ENCODE assay signal across 21 cellular contexts in the genomic region with DNA sequence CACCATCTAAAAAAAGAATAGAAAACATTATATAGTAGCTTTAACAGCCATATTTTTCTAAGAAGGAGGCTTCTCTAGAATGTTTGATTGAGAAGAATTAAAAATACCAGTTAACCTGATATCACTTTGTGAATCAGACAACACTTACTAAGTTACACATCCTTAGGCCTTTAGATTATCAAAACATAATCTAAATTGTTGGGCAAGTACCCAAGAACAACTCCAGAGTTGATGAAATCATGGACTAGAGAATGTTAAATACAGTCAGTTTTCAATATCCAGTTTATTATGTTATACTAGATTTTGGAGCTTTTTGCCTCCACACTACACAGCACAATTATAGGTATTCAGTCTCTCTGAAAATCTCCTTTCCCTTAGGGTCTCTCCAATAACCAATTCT. TPM values are rescaled to one million over a fixed set of nuclear protein-coding genes. Genes with fewer than 3 reads are reported as not detected.
DNase-seq lines count a peak whose midpoint lies in the region; FAIRE-seq and TF ChIP-seq lines count a peak whose summit lies in the region.
"Had no signal": no experiment of that assay in that cellular context is flagged by ENCODE, and none has a peak within 500 bp of the region (broad histone marks: within the 10 kb centered on the region; RNA-seq: fewer than 3 reads in every experiment).

No MANE protein-coding gene starts in this region.

- no peaks in the 10 kb centered on the region for H3K79me2 ChIP-seq in astrocyte (ENCODE audit: insufficient read depth, low read length)

- no peak overlapping the region for H3K27ac Mint-ChIP-seq in MCF 10A (ENCODE audit: low read depth, unreplicated experiment)
- H3K27ac Mint-ChIP-seq in astrocyte (ENCODE audit: unreplicated experiment), result no peak overlapping the region
- H3K27ac Mint-ChIP-seq: H9 had no signal

- no peak overlapping the region for H2AFZ ChIP-seq in astrocyte (ENCODE audit: low read depth, low read length)

- H3K36me3 ChIP-seq in breast epithelium (no peaks in the 10 kb centered on the region), astrocyte (ENCODE audit: insufficient read depth, low read length) (no peaks in the 10 kb centered on the region)

- H3K27ac ChIP-seq in breast epithelium (no peak overlapping the region), astrocyte (ENCODE audit: low read depth, low read length) (no peak overlapping the region)
- H3K27ac ChIP-seq: 22Rv1 had no signal

- H3K27me3 ChIP-seq in breast epithelium (peaks cover 0 to 15% of the 10 kb centered on the region in 2 donors), astrocyte (ENCODE audit: insufficient read depth, low read length) (no peaks in the 10 kb centered on the region)

- H3K4me1 ChIP-seq in breast epithelium, result no peaks in the 10 kb centered on the region
- no peaks in the 10 kb centered on the region for H3K4me1 ChIP-seq in astrocyte (ENCODE audit: insufficient read depth, low read length)

- H3K9me3 ChIP-seq in breast epithelium, result no peaks in the 10 kb centered on the region
- no peaks in the 10 kb centered on the region for H3K9me3 ChIP-seq in astrocyte (ENCODE audit: insufficient read depth, low read depth, low read length)

- no peak for TF ChIP-seq CTCF in MCF 10A (IDR thresholded peaks at IDR 0.05; ENCODE audit: unreplicated experiment)
- no peak for TF ChIP-seq CTCF in breast epithelium (IDR thresholded peaks at IDR 0.05)
- no peak for TF ChIP-seq CTCF in astrocyte (IDR thresholded peaks at IDR 0.05; ENCODE audit: insufficient read depth, low read depth, low read length)
- no peak for TF ChIP-seq CTCF in lower leg skin (IDR thresholded peaks at IDR 0.05)

- H3K27me3 Mint-ChIP-seq in MCF 10A (ENCODE audit: insufficient read depth, unreplicated experiment), result peaks cover 22% of the 10 kb centered on the region
- H3K27me3 Mint-ChIP-seq in astrocyte (ENCODE audit: low read depth, unreplicated experiment), result no peaks in the 10 kb centered on the region
- H3K27me3 Mint-ChIP-seq: CD4-positive, alpha-beta memory T cell had no signal

- FAIRE-seq in astrocyte (lab: Jason Lieb, UNC), result peak; percentile 13
- FAIRE-seq: HTR-8/SVneo, RCC 7860 had no signal

- peaks cover 41% of the 10 kb centered on the region for H3K36me3 Mint-ChIP-seq in MCF 10A (ENCODE audit: insufficient read depth, unreplicated experiment)
- H3K36me3 Mint-ChIP-seq in astrocyte (ENCODE audit: low read depth, unreplicated experiment), result no peaks in the 10 kb centered on the region

- BruUV-seq in MCF 10A (replicated peaks; lab: Mats Ljungman, UMichigan), result no TSS peak

- intact Hi-C loops in MCF 10A (cut with micrococcal nuclease) (no loop called here), breast epithelium (cut with DNase I; ENCODE audit: low total_unique reads) (no loop called here), lower leg skin (cut with DNase I; ENCODE audit: low total_unique reads) (no loop called here)

- H3K4me3 ChIP-seq in breast epithelium (no peak overlapping the region), astrocyte (ENCODE audit: insufficient read depth, low read depth, low read length) (no peak overlapping the region), lower leg skin (ENCODE audit: low read depth, poor library complexity, severe bottlenecking) (no peak overlapping the region)

- no peaks in the 10 kb centered on the region for H4K20me1 ChIP-seq in astrocyte (ENCODE audit: insufficient read depth, low read length)

- no peak for TF ChIP-seq POLR2A in breast epithelium (IDR thresholded peaks at IDR 0.05)
- no peak for TF ChIP-seq POLR2A in lower leg skin (IDR thresholded peaks at IDR 0.05)

- H3K4me2 ChIP-seq in astrocyte (ENCODE audit: low read length), result no peak overlapping the region

- no peaks in the 10 kb centered on the region for H3K9me3 Mint-ChIP-seq in MCF 10A (ENCODE audit: unreplicated experiment)
- no peaks in the 10 kb centered on the region for H3K9me3 Mint-ChIP-seq in astrocyte (ENCODE audit: unreplicated experiment)
- H3K9me3 Mint-ChIP-seq: CD4-positive, alpha-beta memory T cell had no signal

- CTCF ChIA-PET in MCF 10A (lab: Yijun Ruan, JAX), result interaction anchor here (0.6 kb wide), 1 partner anchor 241 kb away, joined by 3 read pairs; no protein-coding TSS in a partner anchor

- H3K4me3 Mint-ChIP-seq in MCF 10A (ENCODE audit: unreplicated experiment), result no peak overlapping the region
- H3K4me3 Mint-ChIP-seq in astrocyte (ENCODE audit: unreplicated experiment), result no peak overlapping the region
- H3K4me3 Mint-ChIP-seq: CD4-positive, alpha-beta memory T cell; H9 had no signal

- POLR2A ChIA-PET in MCF 10A (lab: Yijun Ruan, JAX), result interaction anchor here (0.6 to 1.1 kb wide), 2 partner anchors 14 to 117 kb away, joined by 3 to 5 read pairs; no protein-coding TSS in a partner anchor

- no peak overlapping the region for H3K9ac ChIP-seq in astrocyte (ENCODE audit: low read length)

- H3K4me1 Mint-ChIP-seq in MCF 10A (ENCODE audit: insufficient read depth, unreplicated experiment) (no peaks in the 10 kb centered on the region), astrocyte (ENCODE audit: low read depth, unreplicated experiment) (no peaks in the 10 kb centered on the region)
- H3K4me1 Mint-ChIP-seq: CD4-positive, alpha-beta memory T cell; H9 had no signal

- DNase-seq in MCF 10A (ENCODE audit: unreplicated experiment), result peak; percentile 3
- DNase-seq in breast epithelium (ENCODE audit: low spot score in 2 of 2), result no peak
- DNase-seq in astrocyte (ENCODE audit: low read depth), result peak; percentile 12
- DNase-seq in fibroblast of peridontal ligament (ENCODE audit: extremely low read depth), result peak; percentile 34
- DNase-seq in Kasumi-1 (lab: John Stamatoyannopoulos, UW), result no peak
- DNase-seq in middle frontal gyrus (ENCODE audit: extremely low spot score, low spot score), result no peak
- DNase-seq in DMS79 treated with DMSO at 0.1 percent for 48 hours (lab: John Stamatoyannopoulos, UW), result no peak
- DNase-seq in lower leg skin (ENCODE audit: low spot score in 2 of 2), result no peak
- DNase-seq: CD4-positive, alpha-beta memory T cell; DMS153; H9; NCI-H1694 treated with DMSO at 0.1 percent for 48 hours; NCI-H2107; NCI-H510A; NCI-H748 treated with DMSO at 0.1 percent for 48 hours; NK-92 treated with Interleukin-12 subunit alpha and Interleukin-12 subunit beta, amount 100 ng/mL, for 24 hours had no signal

RNA-seq across cellular contexts. Expression of gene ARL13A, which starts 39.6 kb away (rescaled TPM):
- not detected in 2 replicates for total RNA-seq in MCF 10A (2022)
- total RNA-seq in breast epithelium, result not detected
- not detected in 2 replicates for total RNA-seq in astrocyte
- total RNA-seq in lower leg skin, result not detected
- total RNA-seq: CD4-positive, alpha-beta memory T cell; H9; Right ventricle myocardium inferior; SK-MEL-5 had no signal

RNA-seq across cellular contexts. Expression of gene TRMT2B, which starts 42.8 kb away (rescaled TPM):
- 10.7 and 10.9 TPM in 2 replicates for total RNA-seq in MCF 10A (2022)
- total RNA-seq in breast epithelium, result 10 to 100 TPM; 15.2 to 23.6 (median 17.7) TPM
- total RNA-seq in astrocyte, result 7.2 and 8.3 TPM in 2 replicates
- 10 to 100 TPM; 12.5 to 23.7 (median 14.6) TPM for total RNA-seq in lower leg skin

Comparison
In these comparisons a context has a peak if more than half of its experiments do, and no peak if none do; other contexts are left out.
1. DNase-seq: peak in MCF 10A (single experiment), astrocyte (single experiment) and fibroblast of peridontal ligament (single experiment); none in breast epithelium (0 of 2), Kasumi-1 (0 of 2), middle frontal gyrus (single experiment), DMS79 treated with DMSO at 0.1 percent for 48 hours (single experiment) and lower leg skin (0 of 2).